Comparison of ENCODE assay signal across 1 cellular context in the genomic region with DNA sequence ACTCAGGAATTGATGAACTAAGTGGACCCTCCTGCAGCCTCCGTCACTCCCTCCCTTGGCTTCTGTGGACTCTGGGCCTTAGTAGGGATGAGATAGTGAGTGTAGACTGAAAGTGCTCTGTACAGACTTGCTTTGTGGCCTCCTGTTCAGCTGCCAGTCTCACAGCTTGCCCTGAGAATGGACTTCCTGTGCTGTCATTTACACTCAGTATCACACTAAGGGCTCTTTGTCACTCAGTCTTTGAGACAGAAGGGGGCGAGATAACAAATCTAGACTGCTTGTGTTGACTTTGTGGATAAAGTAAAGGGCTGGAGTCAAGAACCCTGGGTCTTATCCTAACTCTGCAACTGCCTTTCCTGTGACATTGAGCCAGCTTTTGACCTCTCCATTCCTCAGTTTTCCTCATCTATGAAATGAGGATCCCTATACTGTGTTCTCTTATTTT.
TF ChIP-seq lines count a peak whose summit lies in the region.

No MANE protein-coding gene starts in this region.

TF ChIP-seq in K562, 482 proteins besides CTCF, POLR2A, EP300 and RAD21 (continued from another document and continues in another):
- TF ChIP-seq TOE1 (IDR thresholded peaks at IDR 0.05; ENCODE audit: borderline replicate concordance): no peak
- no peak for TF ChIP-seq TOE1 (CRISPR knock-in tag; IDR thresholded peaks at IDR 0.05; ENCODE audit: borderline replicate concordance, low read depth)
- TF ChIP-seq NFE2L1 (tag; IDR thresholded peaks at IDR 0.05; ENCODE audit: borderline replicate concordance, low read depth): no peak
- TF ChIP-seq, protein P1, sequence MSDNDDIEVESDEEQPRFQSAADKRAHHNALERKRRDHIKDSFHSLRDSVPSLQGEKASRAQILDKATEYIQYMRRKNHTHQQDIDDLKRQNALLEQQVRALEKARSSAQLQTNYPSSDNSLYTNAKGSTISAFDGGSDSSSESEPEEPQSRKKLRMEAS (CRISPR knock-in tag; IDR thresholded peaks at IDR 0.05): no peak
- TF ChIP-seq ZKSCAN1 (IDR thresholded peaks at IDR 0.05; ENCODE audit: low read depth, low read length): peak; percentile 71; the same call in 1 of the 2 replicates
- no peak for TF ChIP-seq ZNF589 (CRISPR knock-in tag; IDR thresholded peaks at IDR 0.05; ENCODE audit: low read depth)
- TF ChIP-seq SMARCE1 (IDR thresholded peaks at IDR 0.05): no peak; the same call in 1 of the 2 replicates
- TF ChIP-seq NFXL1 (CRISPR knock-in tag; IDR thresholded peaks at IDR 0.05): no peak
- TF ChIP-seq, protein P2, sequence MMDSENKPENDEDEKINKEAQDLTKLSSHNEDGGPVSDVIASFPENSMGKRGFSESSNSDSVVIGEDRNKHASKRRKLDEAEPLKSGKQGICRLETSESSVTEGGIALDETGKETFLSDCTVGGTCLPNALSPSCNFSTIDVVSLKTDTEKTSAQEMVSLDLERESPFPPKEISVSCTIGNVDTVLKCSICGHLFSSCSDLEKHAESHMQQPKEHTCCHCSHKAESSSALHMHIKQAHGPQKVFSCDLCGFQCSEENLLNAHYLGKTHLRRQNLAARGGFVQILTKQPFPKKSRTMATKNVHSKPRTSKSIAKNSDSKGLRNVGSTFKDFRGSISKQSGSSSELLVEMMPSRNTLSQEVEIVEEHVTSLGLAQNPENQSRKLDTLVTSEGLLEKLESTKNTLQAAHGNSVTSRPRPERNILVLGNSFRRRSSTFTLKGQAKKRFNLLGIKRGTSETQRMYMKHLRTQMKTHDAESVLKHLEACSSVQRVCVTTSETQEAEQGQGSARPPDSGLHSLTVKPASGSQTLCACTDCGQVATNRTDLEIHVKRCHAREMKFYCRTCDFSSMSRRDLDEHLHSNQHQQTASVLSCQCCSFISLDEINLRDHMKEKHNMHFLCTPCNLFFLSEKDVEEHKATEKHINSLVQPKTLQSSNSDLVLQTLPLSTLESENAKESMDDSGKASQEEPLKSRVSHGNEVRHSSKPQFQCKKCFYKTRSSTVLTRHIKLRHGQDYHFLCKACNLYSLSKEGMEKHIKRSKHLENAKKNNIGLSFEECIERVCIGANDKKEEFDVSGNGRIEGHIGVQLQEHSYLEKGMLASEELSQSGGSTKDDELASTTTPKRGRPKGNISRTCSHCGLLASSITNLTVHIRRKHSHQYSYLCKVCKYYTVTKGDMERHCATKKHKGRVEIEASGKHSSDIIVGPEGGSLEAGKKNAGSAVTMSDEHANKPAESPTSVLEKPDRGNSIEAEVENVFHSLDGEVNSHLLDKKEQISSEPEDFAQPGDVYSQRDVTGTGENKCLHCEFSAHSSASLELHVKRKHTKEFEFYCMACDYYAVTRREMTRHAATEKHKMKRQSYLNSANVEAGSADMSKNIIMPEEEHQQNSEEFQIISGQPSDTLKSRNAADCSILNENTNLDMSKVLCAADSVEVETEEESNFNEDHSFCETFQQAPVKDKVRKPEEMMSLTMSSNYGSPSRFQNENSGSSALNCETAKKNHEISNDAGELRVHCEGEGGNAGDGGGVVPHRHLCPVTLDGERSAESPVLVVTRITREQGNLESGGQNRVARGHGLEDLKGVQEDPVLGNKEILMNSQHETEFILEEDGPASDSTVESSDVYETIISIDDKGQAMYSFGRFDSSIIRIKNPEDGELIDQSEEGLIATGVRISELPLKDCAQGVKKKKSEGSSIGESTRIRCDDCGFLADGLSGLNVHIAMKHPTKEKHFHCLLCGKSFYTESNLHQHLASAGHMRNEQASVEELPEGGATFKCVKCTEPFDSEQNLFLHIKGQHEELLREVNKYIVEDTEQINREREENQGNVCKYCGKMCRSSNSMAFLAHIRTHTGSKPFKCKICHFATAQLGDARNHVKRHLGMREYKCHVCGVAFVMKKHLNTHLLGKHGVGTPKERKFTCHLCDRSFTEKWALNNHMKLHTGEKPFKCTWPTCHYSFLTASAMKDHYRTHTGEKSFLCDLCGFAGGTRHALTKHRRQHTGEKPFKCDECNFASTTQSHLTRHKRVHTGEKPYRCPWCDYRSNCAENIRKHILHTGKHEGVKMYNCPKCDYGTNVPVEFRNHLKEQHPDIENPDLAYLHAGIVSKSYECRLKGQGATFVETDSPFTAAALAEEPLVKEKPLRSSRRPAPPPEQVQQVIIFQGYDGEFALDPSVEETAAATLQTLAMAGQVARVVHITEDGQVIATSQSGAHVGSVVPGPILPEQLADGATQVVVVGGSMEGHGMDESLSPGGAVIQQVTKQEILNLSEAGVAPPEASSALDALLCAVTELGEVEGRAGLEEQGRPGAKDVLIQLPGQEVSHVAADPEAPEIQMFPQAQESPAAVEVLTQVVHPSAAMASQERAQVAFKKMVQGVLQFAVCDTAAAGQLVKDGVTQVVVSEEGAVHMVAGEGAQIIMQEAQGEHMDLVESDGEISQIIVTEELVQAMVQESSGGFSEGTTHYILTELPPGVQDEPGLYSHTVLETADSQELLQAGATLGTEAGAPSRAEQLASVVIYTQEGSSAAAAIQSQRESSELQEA (IDR thresholded peaks at IDR 0.05; ENCODE audit: low read depth): no peak
- no peak for TF ChIP-seq SMARCB1 (IDR thresholded peaks at IDR 0.05; ENCODE audit: insufficient read length, low read depth)
- no peak for TF ChIP-seq ZBTB17 (CRISPR knock-in tag; IDR thresholded peaks at IDR 0.05)
- TF ChIP-seq, protein P3, sequence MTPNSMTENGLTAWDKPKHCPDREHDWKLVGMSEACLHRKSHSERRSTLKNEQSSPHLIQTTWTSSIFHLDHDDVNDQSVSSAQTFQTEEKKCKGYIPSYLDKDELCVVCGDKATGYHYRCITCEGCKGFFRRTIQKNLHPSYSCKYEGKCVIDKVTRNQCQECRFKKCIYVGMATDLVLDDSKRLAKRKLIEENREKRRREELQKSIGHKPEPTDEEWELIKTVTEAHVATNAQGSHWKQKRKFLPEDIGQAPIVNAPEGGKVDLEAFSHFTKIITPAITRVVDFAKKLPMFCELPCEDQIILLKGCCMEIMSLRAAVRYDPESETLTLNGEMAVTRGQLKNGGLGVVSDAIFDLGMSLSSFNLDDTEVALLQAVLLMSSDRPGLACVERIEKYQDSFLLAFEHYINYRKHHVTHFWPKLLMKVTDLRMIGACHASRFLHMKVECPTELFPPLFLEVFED (CRISPR knock-in tag; conservative IDR thresholded peaks at IDR 0.05): no peak
- TF ChIP-seq NCOR1 (IDR thresholded peaks at IDR 0.05): peak; percentile 39; the same call in 1 of the 2 replicates
- no peak for TF ChIP-seq BACH1 (tag; IDR thresholded peaks at IDR 0.05)
- TF ChIP-seq ZNF785 (CRISPR knock-in tag; IDR thresholded peaks at IDR 0.05): no peak
- no peak for TF ChIP-seq WHSC1 (IDR thresholded peaks at IDR 0.05; ENCODE audit: low read length)
- TF ChIP-seq KLF6 (CRISPR knock-in tag; IDR thresholded peaks at IDR 0.05; ENCODE audit: borderline replicate concordance): no peak
- TF ChIP-seq, protein P4, sequence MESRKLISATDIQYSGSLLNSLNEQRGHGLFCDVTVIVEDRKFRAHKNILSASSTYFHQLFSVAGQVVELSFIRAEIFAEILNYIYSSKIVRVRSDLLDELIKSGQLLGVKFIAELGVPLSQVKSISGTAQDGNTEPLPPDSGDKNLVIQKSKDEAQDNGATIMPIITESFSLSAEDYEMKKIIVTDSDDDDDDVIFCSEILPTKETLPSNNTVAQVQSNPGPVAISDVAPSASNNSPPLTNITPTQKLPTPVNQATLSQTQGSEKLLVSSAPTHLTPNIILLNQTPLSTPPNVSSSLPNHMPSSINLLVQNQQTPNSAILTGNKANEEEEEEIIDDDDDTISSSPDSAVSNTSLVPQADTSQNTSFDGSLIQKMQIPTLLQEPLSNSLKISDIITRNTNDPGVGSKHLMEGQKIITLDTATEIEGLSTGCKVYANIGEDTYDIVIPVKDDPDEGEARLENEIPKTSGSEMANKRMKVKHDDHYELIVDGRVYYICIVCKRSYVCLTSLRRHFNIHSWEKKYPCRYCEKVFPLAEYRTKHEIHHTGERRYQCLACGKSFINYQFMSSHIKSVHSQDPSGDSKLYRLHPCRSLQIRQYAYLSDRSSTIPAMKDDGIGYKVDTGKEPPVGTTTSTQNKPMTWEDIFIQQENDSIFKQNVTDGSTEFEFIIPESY (CRISPR knock-in tag; IDR thresholded peaks at IDR 0.05): no peak
- no peak for TF ChIP-seq ZNF224 (CRISPR knock-in tag; IDR thresholded peaks at IDR 0.05)
- no peak for TF ChIP-seq NONO (IDR thresholded peaks at IDR 0.05; ENCODE audit: low read depth in 2 of 2, low read length in 1 of 2)
- TF ChIP-seq ZNF12 (CRISPR knock-in tag; IDR thresholded peaks at IDR 0.05): no peak
- TF ChIP-seq THRAP3 (IDR thresholded peaks at IDR 0.05; ENCODE audit: borderline replicate concordance): no peak
- no peak for TF ChIP-seq GTF2E2 (tag; IDR thresholded peaks at IDR 0.05)
- no peak for TF ChIP-seq MTF1 (CRISPR knock-in tag; IDR thresholded peaks at IDR 0.05; ENCODE audit: borderline replicate concordance)
- TF ChIP-seq, protein P5, sequence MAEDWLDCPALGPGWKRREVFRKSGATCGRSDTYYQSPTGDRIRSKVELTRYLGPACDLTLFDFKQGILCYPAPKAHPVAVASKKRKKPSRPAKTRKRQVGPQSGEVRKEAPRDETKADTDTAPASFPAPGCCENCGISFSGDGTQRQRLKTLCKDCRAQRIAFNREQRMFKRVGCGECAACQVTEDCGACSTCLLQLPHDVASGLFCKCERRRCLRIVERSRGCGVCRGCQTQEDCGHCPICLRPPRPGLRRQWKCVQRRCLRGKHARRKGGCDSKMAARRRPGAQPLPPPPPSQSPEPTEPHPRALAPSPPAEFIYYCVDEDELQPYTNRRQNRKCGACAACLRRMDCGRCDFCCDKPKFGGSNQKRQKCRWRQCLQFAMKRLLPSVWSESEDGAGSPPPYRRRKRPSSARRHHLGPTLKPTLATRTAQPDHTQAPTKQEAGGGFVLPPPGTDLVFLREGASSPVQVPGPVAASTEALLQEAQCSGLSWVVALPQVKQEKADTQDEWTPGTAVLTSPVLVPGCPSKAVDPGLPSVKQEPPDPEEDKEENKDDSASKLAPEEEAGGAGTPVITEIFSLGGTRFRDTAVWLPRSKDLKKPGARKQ (CRISPR knock-in tag; IDR thresholded peaks at IDR 0.05): no peak
- TF ChIP-seq, protein P6, sequence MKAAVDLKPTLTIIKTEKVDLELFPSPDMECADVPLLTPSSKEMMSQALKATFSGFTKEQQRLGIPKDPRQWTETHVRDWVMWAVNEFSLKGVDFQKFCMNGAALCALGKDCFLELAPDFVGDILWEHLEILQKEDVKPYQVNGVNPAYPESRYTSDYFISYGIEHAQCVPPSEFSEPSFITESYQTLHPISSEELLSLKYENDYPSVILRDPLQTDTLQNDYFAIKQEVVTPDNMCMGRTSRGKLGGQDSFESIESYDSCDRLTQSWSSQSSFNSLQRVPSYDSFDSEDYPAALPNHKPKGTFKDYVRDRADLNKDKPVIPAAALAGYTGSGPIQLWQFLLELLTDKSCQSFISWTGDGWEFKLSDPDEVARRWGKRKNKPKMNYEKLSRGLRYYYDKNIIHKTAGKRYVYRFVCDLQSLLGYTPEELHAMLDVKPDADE (conservative IDR thresholded peaks at IDR 0.05; ENCODE audit: control insufficient read depth, low read depth, low read length): no peak
- TF ChIP-seq ZNF347 (CRISPR knock-in tag; IDR thresholded peaks at IDR 0.05; ENCODE audit: low read depth): no peak
- TF ChIP-seq CHD2 (IDR thresholded peaks at IDR 0.05; ENCODE audit: low read depth, low read length): no peak
- TF ChIP-seq PURB (CRISPR knock-in tag; IDR thresholded peaks at IDR 0.05; ENCODE audit: low read depth): no peak
- TF ChIP-seq, protein P7, sequence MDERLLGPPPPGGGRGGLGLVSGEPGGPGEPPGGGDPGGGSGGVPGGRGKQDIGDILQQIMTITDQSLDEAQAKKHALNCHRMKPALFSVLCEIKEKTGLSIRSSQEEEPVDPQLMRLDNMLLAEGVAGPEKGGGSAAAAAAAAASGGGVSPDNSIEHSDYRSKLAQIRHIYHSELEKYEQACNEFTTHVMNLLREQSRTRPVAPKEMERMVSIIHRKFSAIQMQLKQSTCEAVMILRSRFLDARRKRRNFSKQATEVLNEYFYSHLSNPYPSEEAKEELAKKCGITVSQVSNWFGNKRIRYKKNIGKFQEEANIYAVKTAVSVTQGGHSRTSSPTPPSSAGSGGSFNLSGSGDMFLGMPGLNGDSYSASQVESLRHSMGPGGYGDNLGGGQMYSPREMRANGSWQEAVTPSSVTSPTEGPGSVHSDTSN (CRISPR knock-in tag; IDR thresholded peaks at IDR 0.05; ENCODE audit: low read depth): no peak
- TF ChIP-seq, protein P7 (tag; conservative IDR thresholded peaks at IDR 0.05; ENCODE audit: low read depth): peak; percentile 78
- TF ChIP-seq TGIF2 (CRISPR knock-in tag; IDR thresholded peaks at IDR 0.05): no peak
- TF ChIP-seq, protein P8, sequence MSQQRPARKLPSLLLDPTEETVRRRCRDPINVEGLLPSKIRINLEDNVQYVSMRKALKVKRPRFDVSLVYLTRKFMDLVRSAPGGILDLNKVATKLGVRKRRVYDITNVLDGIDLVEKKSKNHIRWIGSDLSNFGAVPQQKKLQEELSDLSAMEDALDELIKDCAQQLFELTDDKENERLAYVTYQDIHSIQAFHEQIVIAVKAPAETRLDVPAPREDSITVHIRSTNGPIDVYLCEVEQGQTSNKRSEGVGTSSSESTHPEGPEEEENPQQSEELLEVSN (IDR thresholded peaks at IDR 0.05; ENCODE audit: borderline replicate concordance in 1 of 2, extremely low read depth in 1 of 2, insufficient read depth in 1 of 2, insufficient read length in 1 of 2, low read depth in 1 of 2, low read length in 1 of 2, poor library complexity in 1 of 2, severe bottlenecking in 1 of 2): no peak
- no peak for TF ChIP-seq BCOR (IDR thresholded peaks at IDR 0.05)
- TF ChIP-seq ZNF764 (CRISPR knock-in tag; IDR thresholded peaks at IDR 0.05; ENCODE audit: low read depth): no peak
- TF ChIP-seq ZNF133 (CRISPR knock-in tag; IDR thresholded peaks at IDR 0.05): no peak
- peak; percentile 90 for TF ChIP-seq ESRRA (IDR thresholded peaks at IDR 0.05; ENCODE audit: borderline replicate concordance, low read depth)
- TF ChIP-seq, protein P9, sequence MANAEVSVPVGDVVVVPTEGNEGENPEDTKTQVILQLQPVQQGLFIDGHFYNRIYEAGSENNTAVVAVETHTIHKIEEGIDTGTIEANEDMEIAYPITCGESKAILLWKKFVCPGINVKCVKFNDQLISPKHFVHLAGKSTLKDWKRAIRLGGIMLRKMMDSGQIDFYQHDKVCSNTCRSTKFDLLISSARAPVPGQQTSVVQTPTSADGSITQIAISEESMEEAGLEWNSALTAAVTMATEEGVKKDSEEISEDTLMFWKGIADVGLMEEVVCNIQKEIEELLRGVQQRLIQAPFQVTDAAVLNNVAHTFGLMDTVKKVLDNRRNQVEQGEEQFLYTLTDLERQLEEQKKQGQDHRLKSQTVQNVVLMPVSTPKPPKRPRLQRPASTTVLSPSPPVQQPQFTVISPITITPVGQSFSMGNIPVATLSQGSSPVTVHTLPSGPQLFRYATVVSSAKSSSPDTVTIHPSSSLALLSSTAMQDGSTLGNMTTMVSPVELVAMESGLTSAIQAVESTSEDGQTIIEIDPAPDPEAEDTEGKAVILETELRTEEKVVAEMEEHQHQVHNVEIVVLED (CRISPR knock-in tag; IDR thresholded peaks at IDR 0.05): no peak
- TF ChIP-seq RBM15 (IDR thresholded peaks at IDR 0.05; ENCODE audit: insufficient read depth, low read length): no peak
- no peak for TF ChIP-seq TARDBP (IDR thresholded peaks at IDR 0.05)
